9 cellular contexts compared by ENCODE assay signal in the genomic region with DNA sequence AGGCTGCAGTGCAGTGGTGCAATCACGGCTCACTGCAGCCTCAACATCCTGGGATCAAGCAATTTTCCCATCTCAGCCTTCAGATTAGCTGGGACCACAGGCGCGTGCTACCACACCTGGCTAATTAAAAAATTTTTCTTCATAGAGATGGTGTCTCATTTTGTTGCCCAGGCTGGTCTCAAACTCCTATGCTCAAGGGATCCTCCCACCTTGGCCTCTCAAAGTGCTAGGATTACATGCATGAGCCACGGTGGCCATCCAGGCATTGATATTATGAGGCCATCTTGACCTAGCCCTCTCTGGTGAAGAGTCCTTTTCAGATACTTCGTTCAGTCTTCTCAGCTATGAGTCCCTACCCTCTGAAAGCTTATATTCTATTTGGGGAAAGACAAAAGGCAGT. TPM values are rescaled to one million over a fixed set of nuclear protein-coding genes. Genes with fewer than 3 reads are reported as not detected.
A peak's percentile ranks its signal among the peaks of the same experiment; 100 is the strongest.
DNase-seq lines count a peak whose midpoint lies in the region; ATAC-seq and TF ChIP-seq lines count a peak whose summit lies in the region.
"Had no signal": no experiment of that assay in that cellular context is flagged by ENCODE, and none has a peak within 500 bp of the region (broad histone marks: within the 10 kb centered on the region; RNA-seq: fewer than 3 reads in every experiment).

No MANE protein-coding gene starts in this region.

- DNase-seq in GM23338 (ENCODE audit: low spot score): no peak
- DNase-seq in SJCRH30: no peak
- DNase-seq in epithelial cell of proximal tubule (ENCODE audit: low read depth): no peak
- DNase-seq in NCI-H2081 (lab: John Stamatoyannopoulos, UW): no peak
- DNase-seq in HEK293T (ENCODE audit: extremely low spot score): no peak
- no peak for DNase-seq in amygdala (lab: John Stamatoyannopoulos, UW)
- DNase-seq: kidney glomerular epithelial cell, NCI-H82 had no signal

- no peaks in the 10 kb centered on the region for H3K79me2 ChIP-seq in GM23338 (replicated peaks; ENCODE audit: insufficient read depth)

- H3K27ac ChIP-seq in GM23338 (ENCODE audit: low read depth): no peak overlapping the region
- no peak overlapping the region for H3K27ac ChIP-seq in SJCRH30
- H3K27ac ChIP-seq in skin epidermis: peak overlapping the region; percentile 7 to 97 (median 89)

- H3K4me1 ChIP-seq in GM23338 (ENCODE audit: insufficient read depth) (peaks cover 23% of the 10 kb centered on the region), SJCRH30 (no peaks in the 10 kb centered on the region)

- H3K4me3 ChIP-seq in GM23338 (no peak overlapping the region), SJCRH30 (peak overlapping the region; percentile 68), epithelial cell of proximal tubule (ENCODE audit: low read depth, low read length) (peak overlapping the region; percentile 63), skin epidermis (peak overlapping the region; percentile 42 to 53 (median 45))

- POLR2A ChIA-PET in HEK293T (lab: Yijun Ruan, JAX): no interaction called here

- H2AFZ ChIP-seq in GM23338: peak overlapping the region; percentile 30; the same call in 1 of the 2 replicates

- H3K9me2 ChIP-seq in GM23338 (ENCODE audit: insufficient read depth): 0 out of 2 replicates have a peak, but pooled peaks cover 5% of the 10 kb centered on the region

- peaks cover 28% of the 10 kb centered on the region for H3K4me1 Mint-ChIP-seq in GM23338

- H3K4me2 ChIP-seq in GM23338: no peak overlapping the region; the same call in 1 of the 2 replicates

- no peak overlapping the region for H3K27ac Mint-ChIP-seq in GM23338

- ATAC-seq in GM23338: no peak

- H3K36me3 ChIP-seq in GM23338 (ENCODE audit: insufficient read depth): no peaks in the 10 kb centered on the region
- H3K36me3 ChIP-seq in SJCRH30: no peaks in the 10 kb centered on the region

- H3K9me3 ChIP-seq in SJCRH30 (replicated peaks): no peaks in the 10 kb centered on the region

- H3K27me3 ChIP-seq in GM23338 (ENCODE audit: insufficient read depth) (no peaks in the 10 kb centered on the region), SJCRH30 (no peaks in the 10 kb centered on the region)

- 0 out of 3 replicates have a peak, but pooled peaks cover 2% of the 10 kb centered on the region for H3K36me3 Mint-ChIP-seq in GM23338 (ENCODE audit: low read depth)

- H3F3A ChIP-seq in GM23338 (replicated peaks; ENCODE audit: low read depth): no peaks in the 10 kb centered on the region

- H3K9me3 Mint-ChIP-seq in GM23338: no peaks in the 10 kb centered on the region

- no peak for TF ChIP-seq CTCF in GM23338 (conservative IDR thresholded peaks at IDR 0.05; ENCODE audit: low read depth in 2 of 2)
- TF ChIP-seq CTCF in epithelial cell of proximal tubule (conservative IDR thresholded peaks at IDR 0.05; ENCODE audit: low read depth, low read length): no peak

- H4K20me1 ChIP-seq in GM23338 (replicated peaks; ENCODE audit: insufficient read depth): no peaks in the 10 kb centered on the region

- CTCF ChIA-PET in HEK293T (lab: Yijun Ruan, JAX): no interaction called here

- H3K4me3 Mint-ChIP-seq in GM23338: no peak overlapping the region

- H3K27me3 Mint-ChIP-seq in GM23338 (ENCODE audit: insufficient read depth, low read depth, poor library complexity): peaks cover 6% of the 10 kb centered on the region

TF ChIP-seq in GM23338, 12 proteins besides CTCF, POLR2A, EP300 and RAD21 (continues in another document):
- TF ChIP-seq EZH2 (IDR thresholded peaks at IDR 0.05; ENCODE audit: low read depth, unreplicated experiment): no peak
- no peak for TF ChIP-seq CREB1 (CRISPR knock-in tag; IDR thresholded peaks at IDR 0.05; ENCODE audit: low read depth)
- TF ChIP-seq STAT1 (IDR thresholded peaks at IDR 0.05; ENCODE audit: unreplicated experiment): no peak
- no peak for TF ChIP-seq JUNB (IDR thresholded peaks at IDR 0.05; ENCODE audit: unreplicated experiment)

TF ChIP-seq in HEK293T, 16 proteins besides CTCF, POLR2A, EP300 and RAD21:
- TF ChIP-seq ELF4 (IDR thresholded peaks at IDR 0.05): no peak
- no peak for TF ChIP-seq CTBP1 (IDR thresholded peaks at IDR 0.05; ENCODE audit: borderline replicate concordance)
- no peak for TF ChIP-seq SUZ12 (IDR thresholded peaks at IDR 0.05)
- TF ChIP-seq HDGF (IDR thresholded peaks at IDR 0.05; ENCODE audit: borderline replicate concordance): no peak
- no peak for TF ChIP-seq FOXA1 (IDR thresholded peaks at IDR 0.05)
- TF ChIP-seq SP1 (IDR thresholded peaks at IDR 0.05): no peak
- TF ChIP-seq L3MBTL2 (conservative IDR thresholded peaks at IDR 0.05): no peak
- no peak for TF ChIP-seq FOXK2 (IDR thresholded peaks at IDR 0.05)
- no peak for TF ChIP-seq FOXM1 (IDR thresholded peaks at IDR 0.05; ENCODE audit: borderline replicate concordance)
- TF ChIP-seq, protein P1, sequence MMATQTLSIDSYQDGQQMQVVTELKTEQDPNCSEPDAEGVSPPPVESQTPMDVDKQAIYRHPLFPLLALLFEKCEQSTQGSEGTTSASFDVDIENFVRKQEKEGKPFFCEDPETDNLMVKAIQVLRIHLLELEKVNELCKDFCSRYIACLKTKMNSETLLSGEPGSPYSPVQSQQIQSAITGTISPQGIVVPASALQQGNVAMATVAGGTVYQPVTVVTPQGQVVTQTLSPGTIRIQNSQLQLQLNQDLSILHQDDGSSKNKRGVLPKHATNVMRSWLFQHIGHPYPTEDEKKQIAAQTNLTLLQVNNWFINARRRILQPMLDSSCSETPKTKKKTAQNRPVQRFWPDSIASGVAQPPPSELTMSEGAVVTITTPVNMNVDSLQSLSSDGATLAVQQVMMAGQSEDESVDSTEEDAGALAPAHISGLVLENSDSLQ (IDR thresholded peaks at IDR 0.05): no peak
- no peak for TF ChIP-seq NFRKB (IDR thresholded peaks at IDR 0.05)

RNA-seq across cellular contexts. Expression of gene CASP8, which starts 1.1 kb away (rescaled TPM):
- total RNA-seq in GM23338 (2014; rRNA removed; shearing (Covaris generic)): 3.6 and 6.8 TPM in 2 replicates
- polyA plus RNA-seq in GM23338 (2016; fragmentation: Nextera tagmentation; extraction: Ambion mirVana): 2.3 TPM in 2 replicates
- 11.6 and 14.4 TPM in 2 replicates for total RNA-seq in SJCRH30 (2014; rRNA removed; shearing (Covaris generic))
- 8.2 and 9.9 TPM in 2 replicates for total RNA-seq in epithelial cell of proximal tubule

Comparison
In these comparisons a context has a peak if more than half of its experiments do, and no peak if none do; other contexts are left out.
1. H3K27ac ChIP-seq: peak in skin epidermis (21 of 21); none in GM23338 (single experiment) and SJCRH30 (single experiment).